21 cellular contexts compared by ENCODE assay signal in genomic region chr20:37498066-37498702, GRCh38. TPM values are rescaled to one million over a fixed set of nuclear protein-coding genes. Genes with fewer than 3 reads are reported as not detected.
DNase-seq lines count a peak whose midpoint lies in the region; ATAC-seq and TF ChIP-seq lines count a peak whose summit lies in the region.
"Had no signal": no experiment of that assay in that cellular context is flagged by ENCODE, and none has a peak within 500 bp of the region (broad histone marks: within the 10 kb centered on the region; RNA-seq: fewer than 3 reads in every experiment).

No MANE protein-coding gene starts in this region.

- intact Hi-C loops in PC-3 (cut with micrococcal nuclease): no loop called here
- intact Hi-C loops in dorsolateral prefrontal cortex (cut with DNase I): no loop called here

- H3K36me3 ChIP-seq in PC-3 (ENCODE audit: low read depth, low read length): peaks cover 3% of the 10 kb centered on the region; the same call in 1 of the 2 replicates

- no peak overlapping the region for H3K4me3 ChIP-seq in PC-3 (ENCODE audit: low read length)
- H3K4me3 ChIP-seq in fibroblast of villous mesenchyme (ENCODE audit: low read depth, low read length): no peak overlapping the region
- no peak overlapping the region for H3K4me3 ChIP-seq in dorsolateral prefrontal cortex

- H4K20me1 ChIP-seq in PC-3 (ENCODE audit: low read length): no peaks in the 10 kb centered on the region

- H3K9ac ChIP-seq in PC-3 (ENCODE audit: low read length): no peak overlapping the region

- no peaks in the 10 kb centered on the region for H3K27me3 ChIP-seq in PC-3 (ENCODE audit: low read length)
- no peaks in the 10 kb centered on the region for H3K27me3 ChIP-seq in dorsolateral prefrontal cortex

- peaks cover 11% of the 10 kb centered on the region for H3K4me1 ChIP-seq in PC-3 (ENCODE audit: insufficient read depth, low read length)

- no peaks in the 10 kb centered on the region for H3K9me2 ChIP-seq in PC-3 (replicated peaks; ENCODE audit: low read length)

- H3K9me3 ChIP-seq in PC-3 (ENCODE audit: low read length): no peaks in the 10 kb centered on the region

- ATAC-seq in PC-3: peak; percentile 83

- H3K4me2 ChIP-seq in PC-3 (ENCODE audit: low read length): peak overlapping the region; percentile 15; the same call in 1 of the 2 replicates

- POLR2A ChIA-PET in PC-3 (lab: Charles Lee; ENCODE audit: unreplicated experiment): interaction anchor here (0.6 kb wide), 1 partner anchor 46 kb away, joined by 9 read pairs; no protein-coding TSS in a partner anchor

- no peak for TF ChIP-seq CTCF in PC-3 (conservative IDR thresholded peaks at IDR 0.05; ENCODE audit: low read depth, low read length)
- no peak for TF ChIP-seq CTCF in fibroblast of villous mesenchyme (IDR thresholded peaks at IDR 0.05; ENCODE audit: insufficient read depth, low read depth, low read length)
- TF ChIP-seq CTCF in dorsolateral prefrontal cortex (IDR thresholded peaks at IDR 0.05 in 54 of 56, conservative IDR thresholded peaks at IDR 0.05 in 2 of 56; ENCODE audit: low read depth in 1 of 56, partially characterized antibody in 56 of 56): no peak

- CTCF ChIA-PET in PC-3 (lab: Charles Lee): interaction anchor here (0.6 kb wide), 2 partner anchors 44 to 209 kb away, joined by 3 to 4 read pairs; partner anchors contain the start of gene MANBAL

- peak overlapping the region; percentile 21 for H3K27ac ChIP-seq in PC-3 (ENCODE audit: low read length)
- no peak overlapping the region for H3K27ac ChIP-seq in dorsolateral prefrontal cortex

- DNase-seq in EH (ENCODE audit: low read depth) (peak; percentile 43), HS-27A (ENCODE audit: low read depth) (peak; percentile 14), PC-3 (peak; percentile 42), fibroblast of villous mesenchyme (ENCODE audit: low read depth) (peak; percentile 91), NCI-H1436 treated with DMSO at 0.1 percent for 48 hours (lab: John Stamatoyannopoulos, UW) (no peak), NCI-H526 treated with DMSO at 0.1 percent for 48 hours (lab: John Stamatoyannopoulos, UW) (no peak), dorsolateral prefrontal cortex (no peak)
- no peak for DNase-seq in effector CD4-positive, alpha-beta T cell
- DNase-seq: C1 segment of cervical spinal cord; CD8-positive, alpha-beta memory T cell; NCI-H1436; NCI-H2029 treated with DMSO at 0.1 percent for 48 hours; NCI-H2171 treated with DMSO at 0.1 percent for 48 hours; NCI-H446; NCI-H82; OCI-M1; RPMI8226; SIG-M5 had no signal

- no peak overlapping the region for H2AFZ ChIP-seq in PC-3 (ENCODE audit: low read length)

- H3K79me2 ChIP-seq in PC-3 (ENCODE audit: low read length): no peaks in the 10 kb centered on the region

- H3F3A ChIP-seq in PC-3 (ENCODE audit: low read length, unreplicated experiment): no peaks in the 10 kb centered on the region

- no TSS peak for BruUV-seq in PC-3 (replicated peaks; lab: Mats Ljungman, UMichigan)

RNA-seq across cellular contexts. Expression of gene NNAT, which starts 22.9 kb away (rescaled TPM):
- total RNA-seq in PC-3 (2014; rRNA removed) (not detected in 2 replicates), fibroblast of villous mesenchyme (1.3 and 1.6 TPM in 2 replicates), dorsolateral prefrontal cortex (100 to 1,000 TPM in 2 of 120 experiments, 10 to 100 TPM in 118; 15.0 to 105 (median 49.6) TPM)
- total RNA-seq: A673, G401, MCF 10A had no signal

RNA-seq across cellular contexts. Expression of gene BLCAP, which starts 29.5 kb away (rescaled TPM):
- 100 and 120 TPM in 2 replicates for total RNA-seq in PC-3 (2014; rRNA removed)
- 37.7 and 55.7 TPM in 2 replicates for total RNA-seq in fibroblast of villous mesenchyme
- 100 to 1,000 TPM in 118 of 120 experiments, 10 to 100 TPM in 2; 82.4 to 206 (median 151) TPM for total RNA-seq in dorsolateral prefrontal cortex

Comparison
In these comparisons a context has a peak if more than half of its experiments do, and no peak if none do; other contexts are left out.
1. DNase-seq: peak in EH (single experiment), HS-27A (single experiment), PC-3 (single experiment) and fibroblast of villous mesenchyme (single experiment); none in NCI-H1436 treated with DMSO at 0.1 percent for 48 hours (single experiment), NCI-H526 treated with DMSO at 0.1 percent for 48 hours (single experiment), effector CD4-positive, alpha-beta T cell (single experiment) and dorsolateral prefrontal cortex (0 of 10).